13 cellular contexts compared by ENCODE assay signal in genomic region chr16:65481956-65482355, GRCh38.
DNase-seq lines count a peak whose midpoint lies in the region; ATAC-seq and TF ChIP-seq lines count a peak whose summit lies in the region.
"Had no signal": no experiment of that assay in that cellular context is flagged by ENCODE, and none has a peak within 500 bp of the region (broad histone marks: within the 10 kb centered on the region; RNA-seq: fewer than 3 reads in every experiment).

No MANE protein-coding gene starts in this region.

- no peak overlapping the region for H3K4me2 ChIP-seq in mammary epithelial cell (ENCODE audit: insufficient read depth, low read depth, low read length)

- H3K4me3 ChIP-seq in mammary epithelial cell (replicated peaks in 1 of 3; ENCODE audit: insufficient read depth in 1 of 3, low read depth in 2 of 3, low read length in 3 of 3): no peak overlapping the region

- no peaks in the 10 kb centered on the region for H3K36me3 Mint-ChIP-seq in stimulated activated memory B cell treated with anti-CD40 and anti-IgM and Interleukin-4, amounts not matched to agents 10 μg/mL and 1 μg/mL and 100 μg/mL, for 72 hours
- H3K36me3 Mint-ChIP-seq: CD4-positive, alpha-beta memory T cell had no signal

- no peaks in the 10 kb centered on the region for H3K79me2 ChIP-seq in mammary epithelial cell (ENCODE audit: insufficient read depth, low read length)

- in situ Hi-C loops in mammary epithelial cell (cut with MboI; ENCODE audit: low sequenced_read_pairs in 2 of 2): no loop called here

- no peaks in the 10 kb centered on the region for H3K27me3 ChIP-seq in mammary epithelial cell (ENCODE audit: insufficient read depth, low read length)

- no peaks in the 10 kb centered on the region for H3K4me1 Mint-ChIP-seq in stimulated activated memory B cell treated with anti-CD40 and anti-IgM and Interleukin-4, amounts not matched to agents 10 μg/mL and 1 μg/mL and 100 μg/mL, for 72 hours
- H3K4me1 Mint-ChIP-seq: B cell; CD4-positive, alpha-beta memory T cell had no signal

- peak; percentile 6 for DNase-seq in NCI-H226
- peak; percentile 1 for DNase-seq in mammary epithelial cell
- no peak for DNase-seq in NCI-H2107 (lab: John Stamatoyannopoulos, UW)
- DNase-seq in RPMI8226: no peak
- DNase-seq: C1 segment of cervical spinal cord; CD4-positive, alpha-beta memory T cell; DMS79; HCEC 1CT; HFFc6 had no signal

- CTCF ChIA-PET in mammary epithelial cell (lab: Charles Lee; ENCODE audit: low non-redundant PET): no interaction called here

- ATAC-seq in esophagus mucosa (peak; percentile 66), GM21447 (IDR thresholded peaks at IDR 0.05; ENCODE audit: unreplicated experiment) (no peak)
- ATAC-seq in stimulated activated memory B cell treated with anti-CD40 and anti-IgM and Interleukin-4, amounts not matched to agents 10 μg/mL and 1 μg/mL and 100 μg/mL, for 72 hours: peak; percentile 24

- intact Hi-C loops in mammary epithelial cell (cut with micrococcal nuclease): no loop called here

- H3K27ac ChIP-seq in mammary epithelial cell (ENCODE audit: insufficient read depth, low read depth, low read length): no peak overlapping the region

- no peaks in the 10 kb centered on the region for H3K9me3 ChIP-seq in mammary epithelial cell (replicated peaks; ENCODE audit: insufficient read depth, low read length)

- TF ChIP-seq CTCF in mammary epithelial cell (conservative IDR thresholded peaks at IDR 0.05 in 1 of 2, IDR thresholded peaks at IDR 0.05 in 1 of 2; ENCODE audit: extremely low read depth in 1 of 2, insufficient read depth in 1 of 2, low read depth in 1 of 2, low read length in 2 of 2): no peak

- no peaks in the 10 kb centered on the region for H4K20me1 ChIP-seq in mammary epithelial cell (ENCODE audit: insufficient read depth, low read length)

- H3K27me3 Mint-ChIP-seq in stimulated activated memory B cell treated with anti-CD40 and anti-IgM and Interleukin-4, amounts not matched to agents 10 μg/mL and 1 μg/mL and 100 μg/mL, for 72 hours: no peaks in the 10 kb centered on the region
- H3K27me3 Mint-ChIP-seq: B cell; CD4-positive, alpha-beta memory T cell had no signal

- dilution Hi-C loops in mammary epithelial cell (cut with HindIII; ENCODE audit: low sequenced_read_pairs): no loop called here

- 100% methylated on average over 2 of the region's 4 CpGs for WGBS in mammary epithelial cell (ENCODE audit: low coverage, missing lambda C conversion rate)

- H3K9ac ChIP-seq in mammary epithelial cell (ENCODE audit: insufficient read depth, low read length): no peak overlapping the region

- H3K36me3 ChIP-seq in mammary epithelial cell (ENCODE audit: insufficient read depth, low read length): no peaks in the 10 kb centered on the region

- no peaks in the 10 kb centered on the region for H3K4me1 ChIP-seq in mammary epithelial cell (ENCODE audit: insufficient read depth, low read length)

- no peak overlapping the region for H3K27ac Mint-ChIP-seq in stimulated activated memory B cell treated with anti-CD40 and anti-IgM and Interleukin-4, amounts not matched to agents 10 μg/mL and 1 μg/mL and 100 μg/mL, for 72 hours
- H3K27ac Mint-ChIP-seq: B cell; CD4-positive, alpha-beta memory T cell; HFFc6 had no signal

- no peak overlapping the region for H2AFZ ChIP-seq in mammary epithelial cell (ENCODE audit: low read depth, low read length)

- BruUV-seq in mammary epithelial cell (replicated peaks; lab: Mats Ljungman, UMichigan): no TSS peak

- H3K9me3 Mint-ChIP-seq in stimulated activated memory B cell treated with anti-CD40 and anti-IgM and Interleukin-4, amounts not matched to agents 10 μg/mL and 1 μg/mL and 100 μg/mL, for 72 hours: peaks cover 1% of the 10 kb centered on the region
- H3K9me3 Mint-ChIP-seq: HFFc6 had no signal

- no peak overlapping the region for H3K4me3 Mint-ChIP-seq in stimulated activated memory B cell treated with anti-CD40 and anti-IgM and Interleukin-4, amounts not matched to agents 10 μg/mL and 1 μg/mL and 100 μg/mL, for 72 hours
- H3K4me3 Mint-ChIP-seq: B cell; CD4-positive, alpha-beta memory T cell; HFFc6 had no signal

Comparison
In these comparisons a context has a peak if more than half of its experiments do, and no peak if none do; other contexts are left out.
1. DNase-seq: peak in NCI-H226 (single experiment) and mammary epithelial cell (single experiment); none in NCI-H2107 (single experiment) and RPMI8226 (single experiment).